ENCODE assay signal across 2 cellular contexts in the genomic region with DNA sequence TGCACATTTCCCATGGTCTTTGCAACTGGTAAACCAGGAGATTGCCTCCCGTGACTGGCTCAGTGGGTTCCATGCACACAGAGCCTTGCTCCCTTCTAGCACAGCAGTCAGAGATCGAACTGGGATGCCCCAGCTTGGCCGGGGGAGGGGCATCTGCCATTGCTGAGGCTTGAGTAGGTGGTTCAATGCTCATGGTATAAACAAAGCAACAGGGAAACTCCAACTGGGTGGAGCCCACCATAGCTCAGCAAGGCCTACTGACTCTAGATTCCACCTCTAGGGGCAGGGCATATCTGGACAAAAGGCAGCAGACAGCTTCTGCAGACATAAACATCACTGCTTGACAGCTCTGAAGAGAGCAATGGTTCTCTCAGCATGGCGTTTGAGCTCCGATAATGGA.
TF ChIP-seq lines count a peak whose summit lies in the region.

No MANE protein-coding gene starts in this region.

TF ChIP-seq in GM23338, 12 proteins besides CTCF, POLR2A, EP300 and RAD21:
- TF ChIP-seq, protein P1, sequence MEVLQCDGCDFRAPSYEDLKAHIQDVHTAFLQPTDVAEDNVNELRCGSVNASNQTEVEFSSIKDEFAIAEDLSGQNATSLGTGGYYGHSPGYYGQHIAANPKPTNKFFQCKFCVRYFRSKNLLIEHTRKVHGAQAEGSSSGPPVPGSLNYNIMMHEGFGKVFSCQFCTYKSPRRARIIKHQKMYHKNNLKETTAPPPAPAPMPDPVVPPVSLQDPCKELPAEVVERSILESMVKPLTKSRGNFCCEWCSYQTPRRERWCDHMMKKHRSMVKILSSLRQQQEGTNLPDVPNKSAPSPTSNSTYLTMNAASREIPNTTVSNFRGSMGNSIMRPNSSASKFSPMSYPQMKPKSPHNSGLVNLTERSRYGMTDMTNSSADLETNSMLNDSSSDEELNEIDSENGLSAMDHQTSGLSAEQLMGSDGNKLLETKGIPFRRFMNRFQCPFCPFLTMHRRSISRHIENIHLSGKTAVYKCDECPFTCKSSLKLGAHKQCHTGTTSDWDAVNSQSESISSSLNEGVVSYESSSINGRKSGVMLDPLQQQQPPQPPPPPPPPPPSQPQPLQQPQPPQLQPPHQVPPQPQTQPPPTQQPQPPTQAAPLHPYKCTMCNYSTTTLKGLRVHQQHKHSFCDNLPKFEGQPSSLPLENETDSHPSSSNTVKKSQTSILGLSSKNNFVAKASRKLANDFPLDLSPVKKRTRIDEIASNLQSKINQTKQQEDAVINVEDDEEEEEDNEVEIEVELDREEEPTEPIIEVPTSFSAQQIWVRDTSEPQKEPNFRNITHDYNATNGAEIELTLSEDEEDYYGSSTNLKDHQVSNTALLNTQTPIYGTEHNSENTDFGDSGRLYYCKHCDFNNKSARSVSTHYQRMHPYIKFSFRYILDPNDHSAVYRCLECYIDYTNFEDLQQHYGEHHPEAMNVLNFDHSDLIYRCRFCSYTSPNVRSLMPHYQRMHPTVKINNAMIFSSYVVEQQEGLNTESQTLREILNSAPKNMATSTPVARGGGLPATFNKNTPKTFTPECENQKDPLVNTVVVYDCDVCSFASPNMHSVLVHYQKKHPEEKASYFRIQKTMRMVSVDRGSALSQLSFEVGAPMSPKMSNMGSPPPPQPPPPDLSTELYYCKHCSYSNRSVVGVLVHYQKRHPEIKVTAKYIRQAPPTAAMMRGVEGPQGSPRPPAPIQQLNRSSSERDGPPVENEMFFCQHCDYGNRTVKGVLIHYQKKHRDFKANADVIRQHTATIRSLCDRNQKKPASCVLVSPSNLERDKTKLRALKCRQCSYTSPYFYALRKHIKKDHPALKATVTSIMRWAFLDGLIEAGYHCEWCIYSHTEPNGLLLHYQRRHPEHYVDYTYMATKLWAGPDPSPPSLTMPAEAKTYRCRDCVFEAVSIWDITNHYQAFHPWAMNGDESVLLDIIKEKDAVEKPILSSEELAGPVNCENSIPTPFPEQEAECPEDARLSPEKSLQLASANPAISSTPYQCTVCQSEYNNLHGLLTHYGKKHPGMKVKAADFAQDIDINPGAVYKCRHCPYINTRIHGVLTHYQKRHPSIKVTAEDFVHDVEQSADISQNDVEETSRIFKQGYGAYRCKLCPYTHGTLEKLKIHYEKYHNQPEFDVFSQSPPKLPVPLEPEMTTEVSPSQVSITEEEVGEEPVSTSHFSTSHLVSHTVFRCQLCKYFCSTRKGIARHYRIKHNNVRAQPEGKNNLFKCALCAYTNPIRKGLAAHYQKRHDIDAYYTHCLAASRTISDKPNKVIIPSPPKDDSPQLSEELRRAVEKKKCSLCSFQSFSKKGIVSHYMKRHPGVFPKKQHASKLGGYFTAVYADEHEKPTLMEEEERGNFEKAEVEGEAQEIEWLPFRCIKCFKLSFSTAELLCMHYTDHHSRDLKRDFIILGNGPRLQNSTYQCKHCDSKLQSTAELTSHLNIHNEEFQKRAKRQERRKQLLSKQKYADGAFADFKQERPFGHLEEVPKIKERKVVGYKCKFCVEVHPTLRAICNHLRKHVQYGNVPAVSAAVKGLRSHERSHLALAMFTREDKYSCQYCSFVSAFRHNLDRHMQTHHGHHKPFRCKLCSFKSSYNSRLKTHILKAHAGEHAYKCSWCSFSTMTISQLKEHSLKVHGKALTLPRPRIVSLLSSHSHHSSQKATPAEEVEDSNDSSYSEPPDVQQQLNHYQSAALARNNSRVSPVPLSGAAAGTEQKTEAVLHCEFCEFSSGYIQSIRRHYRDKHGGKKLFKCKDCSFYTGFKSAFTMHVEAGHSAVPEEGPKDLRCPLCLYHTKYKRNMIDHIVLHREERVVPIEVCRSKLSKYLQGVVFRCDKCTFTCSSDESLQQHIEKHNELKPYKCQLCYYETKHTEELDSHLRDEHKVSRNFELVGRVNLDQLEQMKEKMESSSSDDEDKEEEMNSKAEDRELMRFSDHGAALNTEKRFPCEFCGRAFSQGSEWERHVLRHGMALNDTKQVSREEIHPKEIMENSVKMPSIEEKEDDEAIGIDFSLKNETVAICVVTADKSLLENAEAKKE (CRISPR knock-in tag; IDR thresholded peaks at IDR 0.05): no peak
- no peak for TF ChIP-seq ZNF331 (CRISPR knock-in tag; IDR thresholded peaks at IDR 0.05; ENCODE audit: low read depth)
- no peak for TF ChIP-seq EZH2phosphoT487 (IDR thresholded peaks at IDR 0.05; ENCODE audit: unreplicated experiment)
- no peak for TF ChIP-seq NANOG (IDR thresholded peaks at IDR 0.05; ENCODE audit: borderline replicate concordance)
- no peak for TF ChIP-seq JUNB (IDR thresholded peaks at IDR 0.05; ENCODE audit: unreplicated experiment)
- no peak for TF ChIP-seq POLR2AphosphoS5 (IDR thresholded peaks at IDR 0.05; ENCODE audit: low read depth)
- TF ChIP-seq STAT1 (IDR thresholded peaks at IDR 0.05; ENCODE audit: unreplicated experiment): no peak
- no peak for TF ChIP-seq CREB1 (CRISPR knock-in tag; IDR thresholded peaks at IDR 0.05; ENCODE audit: low read depth)
TF ChIP-seq in GM23338: peak in this region for 0.

TF ChIP-seq in HepG2, 621 proteins besides CTCF, POLR2A, EP300 and RAD21:
- TF ChIP-seq, protein P2, sequence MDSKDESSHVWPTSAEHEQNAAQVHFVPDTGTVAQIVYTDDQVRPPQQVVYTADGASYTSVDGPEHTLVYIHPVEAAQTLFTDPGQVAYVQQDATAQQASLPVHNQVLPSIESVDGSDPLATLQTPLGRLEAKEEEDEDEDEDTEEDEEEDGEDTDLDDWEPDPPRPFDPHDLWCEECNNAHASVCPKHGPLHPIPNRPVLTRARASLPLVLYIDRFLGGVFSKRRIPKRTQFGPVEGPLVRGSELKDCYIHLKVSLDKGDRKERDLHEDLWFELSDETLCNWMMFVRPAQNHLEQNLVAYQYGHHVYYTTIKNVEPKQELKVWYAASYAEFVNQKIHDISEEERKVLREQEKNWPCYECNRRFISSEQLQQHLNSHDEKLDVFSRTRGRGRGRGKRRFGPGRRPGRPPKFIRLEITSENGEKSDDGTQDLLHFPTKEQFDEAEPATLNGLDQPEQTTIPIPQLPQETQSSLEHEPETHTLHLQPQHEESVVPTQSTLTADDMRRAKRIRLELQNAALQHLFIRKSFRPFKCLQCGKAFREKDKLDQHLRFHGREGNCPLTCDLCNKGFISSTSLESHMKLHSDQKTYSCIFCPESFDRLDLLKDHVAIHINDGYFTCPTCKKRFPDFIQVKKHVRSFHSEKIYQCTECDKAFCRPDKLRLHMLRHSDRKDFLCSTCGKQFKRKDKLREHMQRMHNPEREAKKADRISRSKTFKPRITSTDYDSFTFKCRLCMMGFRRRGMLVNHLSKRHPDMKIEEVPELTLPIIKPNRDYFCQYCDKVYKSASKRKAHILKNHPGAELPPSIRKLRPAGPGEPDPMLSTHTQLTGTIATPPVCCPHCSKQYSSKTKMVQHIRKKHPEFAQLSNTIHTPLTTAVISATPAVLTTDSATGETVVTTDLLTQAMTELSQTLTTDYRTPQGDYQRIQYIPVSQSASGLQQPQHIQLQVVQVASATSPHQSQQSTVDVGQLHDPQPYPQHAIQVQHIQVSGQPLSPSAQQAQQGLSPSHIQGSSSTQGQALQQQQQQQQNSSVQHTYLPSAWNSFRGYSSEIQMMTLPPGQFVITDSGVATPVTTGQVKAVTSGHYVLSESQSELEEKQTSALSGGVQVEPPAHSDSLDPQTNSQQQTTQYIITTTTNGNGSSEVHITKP (CRISPR knock-in tag; IDR thresholded peaks at IDR 0.05; ENCODE audit: low read depth): no peak
- TF ChIP-seq, protein P3, sequence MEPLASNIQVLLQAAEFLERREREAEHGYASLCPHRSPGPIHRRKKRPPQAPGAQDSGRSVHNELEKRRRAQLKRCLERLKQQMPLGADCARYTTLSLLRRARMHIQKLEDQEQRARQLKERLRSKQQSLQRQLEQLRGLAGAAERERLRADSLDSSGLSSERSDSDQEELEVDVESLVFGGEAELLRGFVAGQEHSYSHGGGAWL (CRISPR knock-in tag; IDR thresholded peaks at IDR 0.05): no peak
- TF ChIP-seq TBL1XR1 (IDR thresholded peaks at IDR 0.05; ENCODE audit: borderline replicate concordance, low read length, partially characterized antibody) (no peak), GABPB1 (CRISPR knock-in tag; IDR thresholded peaks at IDR 0.05) (no peak), RFX3 (CRISPR knock-in tag; IDR thresholded peaks at IDR 0.05) (no peak), ZBTB7A (CRISPR knock-in tag; IDR thresholded peaks at IDR 0.05) (no peak), TSC22D2 (CRISPR knock-in tag; IDR thresholded peaks at IDR 0.05; ENCODE audit: borderline replicate concordance) (no peak), ZNF816 (CRISPR knock-in tag; IDR thresholded peaks at IDR 0.05; ENCODE audit: borderline replicate concordance) (no peak)
- TF ChIP-seq, protein P4, sequence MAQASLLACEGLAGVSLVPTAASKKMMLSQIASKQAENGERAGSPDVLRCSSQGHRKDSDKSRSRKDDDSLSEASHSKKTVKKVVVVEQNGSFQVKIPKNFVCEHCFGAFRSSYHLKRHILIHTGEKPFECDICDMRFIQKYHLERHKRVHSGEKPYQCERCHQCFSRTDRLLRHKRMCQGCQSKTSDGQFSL (CRISPR knock-in tag; IDR thresholded peaks at IDR 0.05): no peak
- TF ChIP-seq, protein P5, sequence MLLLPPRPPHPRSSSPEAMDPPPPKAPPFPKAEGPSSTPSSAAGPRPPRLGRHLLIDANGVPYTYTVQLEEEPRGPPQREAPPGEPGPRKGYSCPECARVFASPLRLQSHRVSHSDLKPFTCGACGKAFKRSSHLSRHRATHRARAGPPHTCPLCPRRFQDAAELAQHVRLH (CRISPR knock-in tag; IDR thresholded peaks at IDR 0.05; ENCODE audit: borderline replicate concordance, low read depth): no peak
- TF ChIP-seq, protein P6, sequence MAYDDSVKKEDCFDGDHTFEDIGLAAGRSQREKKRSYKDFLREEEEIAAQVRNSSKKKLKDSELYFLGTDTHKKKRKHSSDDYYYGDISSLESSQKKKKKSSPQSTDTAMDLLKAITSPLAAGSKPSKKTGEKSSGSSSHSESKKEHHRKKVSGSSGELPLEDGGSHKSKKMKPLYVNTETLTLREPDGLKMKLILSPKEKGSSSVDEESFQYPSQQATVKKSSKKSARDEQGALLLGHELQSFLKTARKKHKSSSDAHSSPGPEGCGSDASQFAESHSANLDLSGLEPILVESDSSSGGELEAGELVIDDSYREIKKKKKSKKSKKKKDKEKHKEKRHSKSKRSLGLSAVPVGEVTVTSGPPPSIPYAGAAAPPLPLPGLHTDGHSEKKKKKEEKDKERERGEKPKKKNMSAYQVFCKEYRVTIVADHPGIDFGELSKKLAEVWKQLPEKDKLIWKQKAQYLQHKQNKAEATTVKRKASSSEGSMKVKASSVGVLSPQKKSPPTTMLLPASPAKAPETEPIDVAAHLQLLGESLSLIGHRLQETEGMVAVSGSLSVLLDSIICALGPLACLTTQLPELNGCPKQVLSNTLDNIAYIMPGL (CRISPR knock-in tag; IDR thresholded peaks at IDR 0.05; ENCODE audit: borderline replicate concordance in 1 of 2, low read depth in 1 of 2): no peak
